Comparison of ENCODE assay signal across 17 cellular contexts in genomic region chr10:132595021-132595420, GRCh38. TPM values are rescaled to one million over a fixed set of nuclear protein-coding genes. Genes with fewer than 3 reads are reported as not detected.
DNase-seq lines count a peak whose midpoint lies in the region; ATAC-seq and TF ChIP-seq lines count a peak whose summit lies in the region.
"Had no signal": no experiment of that assay in that cellular context is flagged by ENCODE, and none has a peak within 500 bp of the region (broad histone marks: within the 10 kb centered on the region; RNA-seq: fewer than 3 reads in every experiment).

No MANE protein-coding gene starts in this region.

- H3K27me3 Mint-ChIP-seq in chondrocyte (ENCODE audit: low read depth) (no peaks in the 10 kb centered on the region), nephron (ENCODE audit: low read depth) (no peaks in the 10 kb centered on the region)
- no peaks in the 10 kb centered on the region for H3K27me3 Mint-ChIP-seq in stimulated activated naive B cell treated with anti-CD40 and anti-IgM and Interleukin-4, amounts not matched to agents 10 μg/mL and 1 μg/mL and 100 μg/mL, for 72 hours

- H3K9me3 ChIP-seq in cardiac muscle cell (ENCODE audit: low read depth), result no peaks in the 10 kb centered on the region
- H3K9me3 ChIP-seq in right atrium auricular region, result peaks cover 0 to 4% of the 10 kb centered on the region in 2 donors
- no peaks in the 10 kb centered on the region for H3K9me3 ChIP-seq in stomach smooth muscle (ENCODE audit: control insufficient read depth in 2 of 2, low read length in 2 of 2)
- H3K9me3 ChIP-seq in smooth muscle cell (replicated peaks; ENCODE audit: low read depth), result no peaks in the 10 kb centered on the region

- H3K4me3 ChIP-seq in cardiac muscle cell, result no peak overlapping the region
- no peak overlapping the region for H3K4me3 ChIP-seq in right atrium auricular region
- no peak overlapping the region for H3K4me3 ChIP-seq in stomach smooth muscle (ENCODE audit: low read length in 2 of 2)
- no peak overlapping the region for H3K4me3 ChIP-seq in smooth muscle cell

- TF ChIP-seq CTCF in cardiac muscle cell (IDR thresholded peaks at IDR 0.05; ENCODE audit: low read depth, low read length) (no peak), right atrium auricular region (IDR thresholded peaks at IDR 0.05) (no peak), chondrocyte (IDR thresholded peaks at IDR 0.05) (no peak), nephron (IDR thresholded peaks at IDR 0.05; ENCODE audit: unreplicated experiment in 3 of 3) (no peak), smooth muscle cell (IDR thresholded peaks at IDR 0.05; ENCODE audit: borderline replicate concordance, insufficient read depth, poor library complexity, severe bottlenecking) (no peak)

- no peak for ATAC-seq in stimulated activated naive B cell treated with anti-CD40 and anti-IgM and Interleukin-4, amounts not matched to agents 10 μg/mL and 1 μg/mL and 100 μg/mL, for 72 hours (replicated peaks)
- ATAC-seq in HG02885 (IDR thresholded peaks at IDR 0.05; ENCODE audit: poor library complexity, unreplicated experiment), result no peak
- ATAC-seq: CD8-positive, alpha-beta T cell had no signal

- no peak overlapping the region for H2AFZ ChIP-seq in smooth muscle cell (ENCODE audit: low read depth)

- H3K9ac ChIP-seq in stomach smooth muscle (ENCODE audit: low read length in 2 of 2), result no peak overlapping the region
- H3K9ac ChIP-seq in smooth muscle cell (ENCODE audit: low read depth), result no peak overlapping the region

- peaks cover under 1% of the 10 kb centered on the region for H3K36me3 Mint-ChIP-seq in chondrocyte (ENCODE audit: low read depth)
- peaks cover 6% of the 10 kb centered on the region for H3K36me3 Mint-ChIP-seq in nephron (ENCODE audit: low read depth)
- peaks cover 7 to 13% of the 10 kb centered on the region in 2 donors for H3K36me3 Mint-ChIP-seq in stimulated activated naive B cell treated with anti-CD40 and anti-IgM and Interleukin-4, amounts not matched to agents 10 μg/mL and 1 μg/mL and 100 μg/mL, for 72 hours

- no peak overlapping the region for H3K4me2 ChIP-seq in smooth muscle cell

- H3K4me1 Mint-ChIP-seq in chondrocyte (ENCODE audit: low read depth), result peaks cover 76% of the 10 kb centered on the region
- H3K4me1 Mint-ChIP-seq in nephron, result peaks cover 53% of the 10 kb centered on the region
- H3K4me1 Mint-ChIP-seq in stimulated activated naive B cell treated with anti-CD40 and anti-IgM and Interleukin-4, amounts not matched to agents 10 μg/mL and 1 μg/mL and 100 μg/mL, for 72 hours, result peaks cover 64 to 93% of the 10 kb centered on the region in 2 donors

- H3F3A ChIP-seq in smooth muscle cell (ENCODE audit: low read depth), result no peaks in the 10 kb centered on the region

- H3K9me3 Mint-ChIP-seq in chondrocyte (ENCODE audit: low read depth) (peaks cover under 1% of the 10 kb centered on the region), nephron (peaks cover 6% of the 10 kb centered on the region)
- peaks cover under 1 to 6% of the 10 kb centered on the region in 2 donors for H3K9me3 Mint-ChIP-seq in stimulated activated naive B cell treated with anti-CD40 and anti-IgM and Interleukin-4, amounts not matched to agents 10 μg/mL and 1 μg/mL and 100 μg/mL, for 72 hours

- H3K79me2 ChIP-seq in smooth muscle cell (ENCODE audit: low read depth), result peaks cover 86% of the 10 kb centered on the region

- H3K4me3 Mint-ChIP-seq in chondrocyte (ENCODE audit: unreplicated experiment), result no peak overlapping the region
- no peak overlapping the region for H3K4me3 Mint-ChIP-seq in nephron
- H3K4me3 Mint-ChIP-seq in stimulated activated naive B cell treated with anti-CD40 and anti-IgM and Interleukin-4, amounts not matched to agents 10 μg/mL and 1 μg/mL and 100 μg/mL, for 72 hours, result no peak overlapping the region
- H3K4me3 Mint-ChIP-seq: CD8-positive, alpha-beta T cell had no signal

- H3K4me1 ChIP-seq in cardiac muscle cell (ENCODE audit: low read depth) (peaks cover 12% of the 10 kb centered on the region), right atrium auricular region (peaks cover 0 to 59% of the 10 kb centered on the region in 2 donors), stomach smooth muscle (ENCODE audit: control insufficient read depth, insufficient read depth, low read length) (peaks cover 76% of the 10 kb centered on the region), smooth muscle cell (ENCODE audit: low read depth) (peaks cover 11% of the 10 kb centered on the region)

- no peak for DNase-seq in cardiac muscle cell (ENCODE audit: low read depth in 1 of 2, low spot score in 1 of 2)
- no peak for DNase-seq in right atrium auricular region (ENCODE audit: low spot score)
- DNase-seq in chondrocyte (ENCODE audit: low spot score), result no peak
- DNase-seq in smooth muscle cell (lab: John Stamatoyannopoulos, UW; ENCODE audit: unreplicated experiment), result no peak
- no peak for DNase-seq in stimulated activated naive B cell treated with anti-CD40 and anti-IgM and Interleukin-4, amounts not matched to agents 10 μg/mL and 1 μg/mL and 100 μg/mL, for 72 hours
- DNase-seq: Calu3; CD8-positive, alpha-beta T cell; GF-D8; GOT3; KBM-7; NCI-H1105 treated with DMSO at 0.1 percent for 48 hours; NCI-H1694; OCI-M1; Right ventricle myocardium superior had no signal

- no peaks in the 10 kb centered on the region for H3K27me3 ChIP-seq in cardiac muscle cell
- H3K27me3 ChIP-seq in right atrium auricular region, result no peaks in the 10 kb centered on the region
- no peaks in the 10 kb centered on the region for H3K27me3 ChIP-seq in stomach smooth muscle (ENCODE audit: control insufficient read depth in 1 of 2, insufficient read depth in 2 of 2, low read length in 2 of 2)
- H3K27me3 ChIP-seq in smooth muscle cell (ENCODE audit: low read depth), result no peaks in the 10 kb centered on the region

- peaks cover 100% of the 10 kb centered on the region for H4K20me1 ChIP-seq in smooth muscle cell (ENCODE audit: low read depth)

- H3K27ac ChIP-seq in cardiac muscle cell (peak overlapping the region; percentile 12), right atrium auricular region (no peak overlapping the region), stomach smooth muscle (ENCODE audit: low read length) (peak overlapping the region; percentile 6), smooth muscle cell (ENCODE audit: low read depth) (no peak overlapping the region)

- H3K27ac Mint-ChIP-seq in chondrocyte (ENCODE audit: unreplicated experiment), result peak overlapping the region; percentile 68
- peak overlapping the region in 2 of 3 experiments; percentile 0 to 54 for H3K27ac Mint-ChIP-seq in nephron
- H3K27ac Mint-ChIP-seq in stimulated activated naive B cell treated with anti-CD40 and anti-IgM and Interleukin-4, amounts not matched to agents 10 μg/mL and 1 μg/mL and 100 μg/mL, for 72 hours, result no peak overlapping the region
- H3K27ac Mint-ChIP-seq: CD8-positive, alpha-beta T cell had no signal

- no peaks in the 10 kb centered on the region for H3K36me3 ChIP-seq in cardiac muscle cell
- no peaks in the 10 kb centered on the region for H3K36me3 ChIP-seq in right atrium auricular region
- H3K36me3 ChIP-seq in stomach smooth muscle (ENCODE audit: control insufficient read depth in 2 of 2, insufficient read depth in 2 of 2, low read length in 2 of 2), result no peaks in the 10 kb centered on the region
- no peaks in the 10 kb centered on the region for H3K36me3 ChIP-seq in smooth muscle cell (ENCODE audit: low read depth)

- 94% methylated on average over 11 of the region's 11 CpGs for WGBS in smooth muscle cell (ENCODE audit: low lambda C conversion rate)

RNA-seq across cellular contexts. Expression of gene INPP5A, which starts 57.4 kb away (rescaled TPM):
- 83.6 and 87.0 TPM in 2 replicates for total RNA-seq in cardiac muscle cell
- polyA plus RNA-seq in cardiac muscle cell, result 90.4 and 97.2 TPM in 2 replicates
- total RNA-seq in right atrium auricular region, result 100 to 1,000 TPM; 116 to 143 TPM
- total RNA-seq in chondrocyte, result 29.5 to 40.6 TPM (median 40.1 TPM) in 3 replicates
- 48.0 and 65.9 TPM in 2 replicates for total RNA-seq in smooth muscle cell
- 49.1 and 55.9 TPM in 2 replicates for polyA plus RNA-seq in smooth muscle cell

Comparison
In these comparisons a context has a peak if more than half of its experiments do, and no peak if none do; other contexts are left out.
1. H3K27ac ChIP-seq: peak in cardiac muscle cell (single experiment) and stomach smooth muscle (single experiment); none in right atrium auricular region (0 of 2) and smooth muscle cell (single experiment).